In the genomic region with DNA sequence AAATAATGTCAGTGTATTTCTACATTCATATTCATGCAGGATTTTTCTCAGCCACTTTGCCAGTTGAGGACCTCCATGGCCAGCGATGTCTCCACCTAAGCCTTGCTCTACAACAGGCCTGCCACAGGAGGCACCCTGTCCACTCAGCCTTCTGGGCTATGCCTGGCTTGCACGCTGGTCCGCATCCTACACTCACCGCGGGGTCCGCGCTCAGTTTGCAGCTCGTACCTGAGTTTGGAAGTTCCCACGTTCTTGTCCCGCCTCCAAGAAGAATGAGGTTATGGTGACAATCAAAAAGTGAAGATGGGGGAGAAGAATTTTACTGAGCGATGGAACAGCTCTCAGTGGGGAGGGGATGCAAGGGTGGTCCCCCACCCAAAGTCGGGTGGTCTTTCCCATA, we compare ENCODE assay signal across 26 cellular contexts.
"Had no signal": no experiment of that assay in that cellular context is flagged by ENCODE, and none has a peak within 500 bp of the region (broad histone marks: within the 10 kb centered on the region; RNA-seq: fewer than 3 reads in every experiment).

No MANE protein-coding gene starts in this region.

- FAIRE-seq: endometrium, islet of Langerhans, keratinocyte had no signal

- H3K4me3 ChIP-seq: colonic mucosa, esophagus squamous epithelium, gastrocnemius medialis, heart right ventricle, lower lobe of right lung, mucosa of descending colon had no signal

- DNase-seq: colonic mucosa; cortex of kidney; effector CD8-positive, alpha-beta T cell; effector memory CD8-positive, alpha-beta T cell; endodermal cell; erythroblast; esophagus squamous epithelium; foreskin fibroblast; foreskin melanocyte; gastrocnemius medialis; glutamatergic neuron; heart right ventricle; hippocampal formation; kidney glomerular epithelial cell; left colon; left ventricle myocardium superior; lower lobe of right lung; mesenchymal stem cell; mucosa of descending colon; naive B cell had no signal

- H3K27ac ChIP-seq: colonic mucosa, epithelial cell of prostate, esophagus squamous epithelium, gastrocnemius medialis, heart right ventricle, lower lobe of right lung had no signal

- H3K9me3 ChIP-seq: colonic mucosa, esophagus squamous epithelium, gastrocnemius medialis, lower lobe of right lung, mucosa of descending colon had no signal

- H3K4me1 ChIP-seq: colonic mucosa, esophagus squamous epithelium, gastrocnemius medialis, heart right ventricle, lower lobe of right lung had no signal

- ATAC-seq: effector memory CD8-positive, alpha-beta T cell; esophagus mucosa; gastrocnemius medialis; heart right ventricle; left colon; left lobe of liver; left ventricle myocardium superior; lower lobe of right lung; mucosa of descending colon had no signal

- H3K36me3 ChIP-seq: colonic mucosa, esophagus squamous epithelium, gastrocnemius medialis, heart right ventricle, lower lobe of right lung had no signal

- H3K27me3 ChIP-seq: colonic mucosa, esophagus squamous epithelium, gastrocnemius medialis, heart right ventricle had no signal
